In genomic region chr19:51326216-51327065, GRCh38 we compare ENCODE assay signal across 37 cellular contexts. TPM values are rescaled to one million over a fixed set of nuclear protein-coding genes. Genes with fewer than 3 reads are reported as not detected.
DNase-seq lines count a peak whose midpoint lies in the region; ATAC-seq, FAIRE-seq and TF ChIP-seq lines count a peak whose summit lies in the region.
"Had no signal": no experiment of that assay in that cellular context is flagged by ENCODE, and none has a peak within 500 bp of the region (broad histone marks: within the 10 kb centered on the region; RNA-seq: fewer than 3 reads in every experiment).

No MANE protein-coding gene starts in this region.

- H3K27me3 ChIP-seq in HepG2 (ENCODE audit: control insufficient read depth in 1 of 2, insufficient read depth in 2 of 2, low read length in 2 of 2) = peaks cover 8 to 41% of the 10 kb centered on the region in 2 experiments; a peak in 4 of 5 replicates
- H3K27me3 ChIP-seq in right lobe of liver = peaks cover 0 to 15% of the 10 kb centered on the region in 2 donors
- H3K27me3 ChIP-seq in bronchial epithelial cell (ENCODE audit: control insufficient read depth, insufficient read depth, low read length) = peaks cover 2% of the 10 kb centered on the region
- H3K27me3 ChIP-seq in iPS-20b (ENCODE audit: insufficient read depth, low read length) = peaks cover 20% of the 10 kb centered on the region
- H3K27me3 ChIP-seq in tibial nerve = peaks cover 0 to 76% of the 10 kb centered on the region in 2 donors

- BruUV-seq in HepG2 (replicated peaks; lab: Mats Ljungman, UMichigan) = no TSS peak

- TF ChIP-seq CTCF in HepG2 (CRISPR knock-in tag; IDR thresholded peaks at IDR 0.05) = no peak
- TF ChIP-seq CTCF in right lobe of liver (IDR thresholded peaks at IDR 0.05) = no peak
- no peak for TF ChIP-seq CTCF in bronchial epithelial cell (IDR thresholded peaks at IDR 0.05; ENCODE audit: insufficient read depth, low read length, severe bottlenecking)
- TF ChIP-seq CTCF in tibial nerve (IDR thresholded peaks at IDR 0.05) = no peak

- H3K27ac ChIP-seq in HepG2 (ENCODE audit: extremely low read length, insufficient read depth, low read length) = no peak overlapping the region
- no peak overlapping the region for H3K27ac ChIP-seq in right lobe of liver
- no peak overlapping the region for H3K27ac ChIP-seq in iPS-20b (ENCODE audit: low read length)
- H3K27ac ChIP-seq in tibial nerve = no peak overlapping the region
- H3K27ac ChIP-seq: esophagus squamous epithelium, heart left ventricle, HL-60, lower lobe of right lung, suprapubic skin had no signal

- no peaks in the 10 kb centered on the region for H3K36me3 Mint-ChIP-seq in activated naive CD4-positive, alpha-beta T cell treated with anti-CD3 and anti-CD28 coated beads for 36 hours (ENCODE audit: low read depth)

- H3K4me1 Mint-ChIP-seq in activated naive CD4-positive, alpha-beta T cell treated with anti-CD3 and anti-CD28 coated beads for 36 hours (ENCODE audit: low read depth) = peaks cover 5% of the 10 kb centered on the region

- H3K27ac Mint-ChIP-seq in activated naive CD4-positive, alpha-beta T cell treated with anti-CD3 and anti-CD28 coated beads for 36 hours = no peak overlapping the region

- TF ChIP-seq RAD21 in HepG2 (CRISPR knock-in tag; IDR thresholded peaks at IDR 0.05) = no peak

- H3K9ac ChIP-seq in HepG2 (ENCODE audit: insufficient read depth, low read depth, low read length) = no peak overlapping the region
- H3K9ac ChIP-seq in iPS-20b (ENCODE audit: low read depth, low read length) = no peak overlapping the region; the same call in 1 of the 2 replicates

- H3K79me2 ChIP-seq in HepG2 (ENCODE audit: insufficient read depth, low read length) = no peaks in the 10 kb centered on the region

- POLR2A ChIA-PET in HepG2 (lab: Yijun Ruan, JAX) = interaction anchor here (1.0 to 1.3 kb wide), 2 partner anchors 39 to 41 kb away, joined by 3 read pairs; partner anchors contain the start of gene ETFB

- DNase-seq in HepG2 (ENCODE audit: low spot score) (no peak), right lobe of liver (no peak), bronchial epithelial cell (ENCODE audit: low read depth) (no peak), pons (ENCODE audit: low spot score) (no peak), DMS 273 (lab: John Stamatoyannopoulos, UW; ENCODE audit: unreplicated experiment) (no peak), tibial nerve (ENCODE audit: low spot score in 2 of 2) (no peak)
- DNase-seq in activated naive CD4-positive, alpha-beta T cell treated with anti-CD3 and anti-CD28 coated beads for 36 hours = no peak
- DNase-seq: activated effector memory CD4-positive, alpha-beta T cell treated with anti-CD3 and anti-CD28 coated beads, Interleukin-2, amount 50 U/mL, for 16 hours; activated T-cell treated with anti-CD3 and anti-CD28 coated beads for 4 hours; AML-193; caudate nucleus; CD4-positive, alpha-beta memory T cell; cortex of kidney; EL; esophagus squamous epithelium; foreskin melanocyte; HCEC 1CT; heart left ventricle; lower lobe of right lung; midbrain; naive B cell; NCI-H1417 treated with DMSO at 0.1 percent for 48 hours; NCI-H2081; NCI-H2227 treated with DMSO at 0.1 percent for 48 hours; NCI-H526 treated with DMSO at 0.1 percent for 48 hours; NK-92 treated with Interleukin-12 subunit alpha and Interleukin-12 subunit beta, amount 100 ng/mL, for 24 hours; PC-3; stimulated activated naive CD4-positive, alpha-beta T cell treated with Interleukin-2 at 50 U/mL for 16 hours had no signal

- TF ChIP-seq EP300 in HepG2 (IDR thresholded peaks at IDR 0.05; ENCODE audit: low read depth in 2 of 2, low read length in 2 of 2) = no peak
- TF ChIP-seq EP300 in HepG2 (CRISPR knock-in tag; IDR thresholded peaks at IDR 0.05; ENCODE audit: borderline replicate concordance) = no peak
- no peak for TF ChIP-seq EP300 in tibial nerve (IDR thresholded peaks at IDR 0.05)

- peaks cover 1% of the 10 kb centered on the region for H3K9me3 Mint-ChIP-seq in activated naive CD4-positive, alpha-beta T cell treated with anti-CD3 and anti-CD28 coated beads for 36 hours

- no peak overlapping the region for H2AFZ ChIP-seq in HepG2 (ENCODE audit: low read length)

- 13% methylated on average over 6 of the region's 36 CpGs for WGBS in HepG2 (ENCODE audit: low lambda C conversion rate)
- 19% methylated on average over 19 of the region's 36 CpGs for WGBS in right lobe of liver (ENCODE audit: insufficient coverage, low coverage, low lambda C conversion rate, missing lambda C conversion rate)
- WGBS in tibial nerve, 2 donors = 20 to 33% methylated on average over 9 to 24 of the region's 36 CpGs

- ATAC-seq in HepG2 (no peak), right lobe of liver (no peak)
- ATAC-seq: Right ventricle myocardium inferior had no signal

- H3K4me3 ChIP-seq in HepG2 (replicated peaks in 1 of 3; ENCODE audit: insufficient read depth in 1 of 3, low read depth in 2 of 3, low read length in 3 of 3) (peak overlapping the region in 2 of 3 experiments; percentile 46 to 79; a peak in 3 of 6 replicates), right lobe of liver (no peak overlapping the region), bronchial epithelial cell (ENCODE audit: low read depth, low read length) (no peak overlapping the region), iPS-20b (ENCODE audit: low read length) (peak overlapping the region; percentile 62; the same call in 1 of the 2 replicates), tibial nerve (no peak overlapping the region)
- H3K4me3 ChIP-seq: lower lobe of right lung had no signal

- no peak overlapping the region for H3K4me3 Mint-ChIP-seq in activated naive CD4-positive, alpha-beta T cell treated with anti-CD3 and anti-CD28 coated beads for 36 hours

- no peaks in the 10 kb centered on the region for H3K9me3 ChIP-seq in HepG2 (ENCODE audit: low read length)
- H3K9me3 ChIP-seq in right lobe of liver = no peaks in the 10 kb centered on the region
- no peaks in the 10 kb centered on the region for H3K9me3 ChIP-seq in iPS-20b (ENCODE audit: insufficient read depth, low read depth, low read length)
- no peaks in the 10 kb centered on the region for H3K9me3 ChIP-seq in tibial nerve
- H3K9me3 ChIP-seq: esophagus squamous epithelium, lower lobe of right lung, suprapubic skin had no signal

- TF ChIP-seq POLR2A in HepG2 (IDR thresholded peaks at IDR 0.05; ENCODE audit: insufficient read depth in 1 of 2, low read depth in 2 of 2, low read length in 2 of 2) = no peak
- no peak for TF ChIP-seq POLR2A in right lobe of liver (IDR thresholded peaks at IDR 0.05)
- no peak for TF ChIP-seq POLR2A in tibial nerve (IDR thresholded peaks at IDR 0.05)

- CTCF ChIA-PET in HepG2 (lab: Yijun Ruan, JAX; ENCODE audit: low intra/inter-chr PET ratio, low total read pairs) = no interaction called here
- CTCF ChIA-PET in activated naive CD4-positive, alpha-beta T cell treated with anti-CD3 and anti-CD28 coated beads for 36 hours (lab: Charles Lee) = no interaction called here

- peaks cover 15% of the 10 kb centered on the region for H3K4me1 ChIP-seq in HepG2 (ENCODE audit: insufficient read depth, low read length)
- H3K4me1 ChIP-seq in right lobe of liver = peaks cover 0 to 7% (median 0%) of the 10 kb centered on the region in 4 donors
- H3K4me1 ChIP-seq in iPS-20b (ENCODE audit: insufficient read depth, low read length) = peaks cover 2% of the 10 kb centered on the region; the same call in 1 of the 2 replicates
- H3K4me1 ChIP-seq in tibial nerve = peaks cover 0 to 16% (median 6%) of the 10 kb centered on the region in 4 donors

- peaks cover 52% of the 10 kb centered on the region for H3K27me3 Mint-ChIP-seq in activated naive CD4-positive, alpha-beta T cell treated with anti-CD3 and anti-CD28 coated beads for 36 hours (ENCODE audit: low read depth)

- intact Hi-C loops in HepG2 (cut with micrococcal nuclease; ENCODE audit: unreplicated experiment) (no loop called here), right lobe of liver (cut with DNase I) (loop anchor here in 1 of 2 donors (10.0 kb wide), 1 partner anchor 88 kb away; the partner anchor contains the start of gene SIGLEC10)
- intact Hi-C loops in activated naive CD4-positive, alpha-beta T cell treated with anti-CD3 and anti-CD28 coated beads for 36 hours (cut with micrococcal nuclease) = loop anchor here (2.0 kb wide), 1 partner anchor 168 kb away; no protein-coding TSS in a partner anchor

- in situ Hi-C loops in HepG2 (cut with HindIII; ENCODE audit: extremely low pct_ligation_motif_present, low pct_unique_long_range_greater_than_20kb) = no loop called here

- peak overlapping the region; percentile 74 for H3K4me2 ChIP-seq in HepG2 (ENCODE audit: low read depth, low read length)

- H3K36me3 ChIP-seq in HepG2 (replicated peaks in 1 of 2; ENCODE audit: control insufficient read depth in 1 of 2, insufficient read depth in 2 of 2, low read length in 2 of 2) (peaks cover 2 to 9% of the 10 kb centered on the region in 2 experiments; a peak in 2 of 5 replicates), right lobe of liver (no peaks in the 10 kb centered on the region), bronchial epithelial cell (ENCODE audit: control insufficient read depth, insufficient read depth, low read length) (no peaks in the 10 kb centered on the region), iPS-20b (ENCODE audit: insufficient read depth, low read depth, low read length) (peaks cover 6% of the 10 kb centered on the region), tibial nerve (peaks cover 0 to 14% (median 0%) of the 10 kb centered on the region in 3 donors)
- H3K36me3 ChIP-seq: heart left ventricle, lower lobe of right lung, suprapubic skin had no signal

- no peaks in the 10 kb centered on the region for H4K20me1 ChIP-seq in HepG2 (ENCODE audit: insufficient read depth, low read length)

- no peak for FAIRE-seq in HepG2 (lab: Jason Lieb, UNC)
- peak; percentile 40 for FAIRE-seq in bronchial epithelial cell (lab: Jason Lieb, UNC)

RNA-seq across cellular contexts. Expression of gene IGLON5, which starts 15.0 kb away (rescaled TPM):
- total RNA-seq in HepG2 (2016; rRNA removed; fragmentation: Illumina TruSeq; extraction: Trizol) (0.04 TPM in 1 of 2 replicates, not detected in the other), right lobe of liver (under 1 TPM; 0.27 to 0.80 (median 0.49) TPM), bronchial epithelial cell (not detected in 2 replicates), tibial nerve (under 1 TPM in 1 of 4 donors, not detected in 3; 0.30 TPM)
- not detected in 2 replicates for total RNA-seq in HepG2 (2016; cell fraction: cytosol; rRNA removed; fragmentation: Illumina TruSeq; extraction: Trizol; ENCODE audit: low read depth)
- total RNA-seq in HepG2 (2016; cell fraction: insoluble cytoplasmic fraction; rRNA removed; fragmentation: Illumina TruSeq; extraction: Trizol) = not detected in 2 replicates
- not detected in 2 replicates for total RNA-seq in HepG2 (2016; cell fraction: membrane; rRNA removed; fragmentation: Illumina TruSeq; extraction: Trizol)
- total RNA-seq in HepG2 (2016; cell fraction: nucleus; rRNA removed; fragmentation: Illumina TruSeq; extraction: Trizol) = not detected in 2 replicates
- 5.7 and 6.2 TPM in 2 replicates for polyA plus RNA-seq in HepG2 (2011; rRNA removed)
- 6.3 and 7.1 TPM in 2 replicates for polyA plus RNA-seq in HepG2 (2011; cell fraction: cytosol; rRNA removed)
- 5.8 and 6.8 TPM in 2 replicates for polyA plus RNA-seq in HepG2 (2011; cell fraction: nucleus; rRNA removed)
- polyA plus RNA-seq in HepG2 (2012) = 2.9 and 6.1 TPM in 2 replicates
- not detected in 2 replicates for polyA plus RNA-seq in HepG2 (2016; cell fraction: cytosol; fragmentation: Illumina TruSeq; extraction: Trizol; ENCODE audit: low read depth)
- polyA plus RNA-seq in HepG2 (2016; cell fraction: insoluble cytoplasmic fraction; fragmentation: Illumina TruSeq; extraction: Trizol; ENCODE audit: low read depth) = not detected in 2 replicates
- polyA plus RNA-seq in HepG2 (2016; cell fraction: membrane; fragmentation: Illumina TruSeq; extraction: Trizol; ENCODE audit: low read depth) = not detected in 2 replicates
- not detected in 2 replicates for polyA plus RNA-seq in HepG2 (2016; cell fraction: nucleus; fragmentation: Illumina TruSeq; extraction: Trizol; ENCODE audit: insufficient read depth, low read depth)
- 2.6 TPM in 1 of 2 replicates, not detected in the other for polyA minus RNA-seq in HepG2 (2011; rRNA and poly(A)+ RNA removed; ENCODE audit: low replicate concordance)
- 0.40 and 0.62 TPM in 2 replicates for polyA minus RNA-seq in HepG2 (2011; cell fraction: cytosol; rRNA and poly(A)+ RNA removed)
- 0.37 and 0.39 TPM in 2 replicates for polyA minus RNA-seq in HepG2 (2011; cell fraction: nucleus; rRNA and poly(A)+ RNA removed)
- total RNA-seq in activated naive CD4-positive, alpha-beta T cell treated with anti-CD3 and anti-CD28 coated beads for 36 hours = not detected
- total RNA-seq: CD4-positive, alpha-beta memory T cell; esophagus squamous epithelium; lower lobe of right lung; PC-3; pulmonary artery endothelial cell; Right ventricle myocardium inferior; skeletal muscle tissue; T-helper 2 cell treated with Interferon-gamma antibody and Interleukin-4, amounts not matched to agents 100 ng/mL and 5 ng/mL, for 36 hours had no signal
- polyA plus RNA-seq: CD4-positive, alpha-beta memory T cell had no signal

RNA-seq across cellular contexts. Expression of gene VSIG10L, which starts 15.5 kb away (rescaled TPM):
- total RNA-seq in HepG2 (2016; rRNA removed; fragmentation: Illumina TruSeq; extraction: Trizol) (1.8 and 2.7 TPM in 2 replicates), right lobe of liver (1 to 10 TPM; 1.3 to 4.5 (median 2.8) TPM), bronchial epithelial cell (0.53 and 2.8 TPM in 2 replicates), tibial nerve (1 to 10 TPM in 3 of 4 donors, under 1 TPM in 1; 0.44 to 3.7 (median 2.1) TPM)
- total RNA-seq in HepG2 (2016; cell fraction: cytosol; rRNA removed; fragmentation: Illumina TruSeq; extraction: Trizol; ENCODE audit: low read depth) = 0.62 and 1.0 TPM in 2 replicates
- total RNA-seq in HepG2 (2016; cell fraction: insoluble cytoplasmic fraction; rRNA removed; fragmentation: Illumina TruSeq; extraction: Trizol) = 1.4 and 2.7 TPM in 2 replicates
- total RNA-seq in HepG2 (2016; cell fraction: membrane; rRNA removed; fragmentation: Illumina TruSeq; extraction: Trizol) = 1.7 and 1.8 TPM in 2 replicates
- total RNA-seq in HepG2 (2016; cell fraction: nucleus; rRNA removed; fragmentation: Illumina TruSeq; extraction: Trizol) = 3.5 and 4.0 TPM in 2 replicates
- 8.0 and 8.5 TPM in 2 replicates for polyA plus RNA-seq in HepG2 (2011; rRNA removed)
- polyA plus RNA-seq in HepG2 (2011; cell fraction: cytosol; rRNA removed) = 3.0 and 3.1 TPM in 2 replicates
- 31.6 and 35.6 TPM in 2 replicates for polyA plus RNA-seq in HepG2 (2011; cell fraction: nucleus; rRNA removed)
- 6.0 and 7.0 TPM in 2 replicates for polyA plus RNA-seq in HepG2 (2012)
- polyA plus RNA-seq in HepG2 (2016; cell fraction: cytosol; fragmentation: Illumina TruSeq; extraction: Trizol; ENCODE audit: low read depth) = 1.5 and 1.7 TPM in 2 replicates
- 3.4 and 4.1 TPM in 2 replicates for polyA plus RNA-seq in HepG2 (2016; cell fraction: insoluble cytoplasmic fraction; fragmentation: Illumina TruSeq; extraction: Trizol; ENCODE audit: low read depth)
- 3.5 and 3.7 TPM in 2 replicates for polyA plus RNA-seq in HepG2 (2016; cell fraction: membrane; fragmentation: Illumina TruSeq; extraction: Trizol; ENCODE audit: low read depth)
- 13.3 and 13.8 TPM in 2 replicates for polyA plus RNA-seq in HepG2 (2016; cell fraction: nucleus; fragmentation: Illumina TruSeq; extraction: Trizol; ENCODE audit: insufficient read depth, low read depth)
- polyA minus RNA-seq in HepG2 (2011; rRNA and poly(A)+ RNA removed; ENCODE audit: low replicate concordance) = 0.75 and 3.1 TPM in 2 replicates
- 1.5 and 1.7 TPM in 2 replicates for polyA minus RNA-seq in HepG2 (2011; cell fraction: cytosol; rRNA and poly(A)+ RNA removed)
- polyA minus RNA-seq in HepG2 (2011; cell fraction: nucleus; rRNA and poly(A)+ RNA removed) = 7.2 and 9.5 TPM in 2 replicates
- 1 to 10 TPM; 1.4 to 1.5 TPM for total RNA-seq in activated naive CD4-positive, alpha-beta T cell treated with anti-CD3 and anti-CD28 coated beads for 36 hours

RNA-seq across cellular contexts. Expression of gene ETFB, which starts 39.7 kb away (rescaled TPM):
- total RNA-seq in HepG2 (2016; rRNA removed; fragmentation: Illumina TruSeq; extraction: Trizol) (678 and 853 TPM in 2 replicates), right lobe of liver (100 to 1,000 TPM; 210 to 439 (median 345) TPM), bronchial epithelial cell (70.6 and 79.8 TPM in 2 replicates), tibial nerve (100 to 1,000 TPM in 3 of 4 donors, 10 to 100 TPM in 1; 73.2 to 118 (median 101) TPM)
- 187 and 190 TPM in 2 replicates for total RNA-seq in HepG2 (2016; cell fraction: cytosol; rRNA removed; fragmentation: Illumina TruSeq; extraction: Trizol; ENCODE audit: low read depth)
- total RNA-seq in HepG2 (2016; cell fraction: insoluble cytoplasmic fraction; rRNA removed; fragmentation: Illumina TruSeq; extraction: Trizol) = 701 and 868 TPM in 2 replicates
- 206 and 231 TPM in 2 replicates for total RNA-seq in HepG2 (2016; cell fraction: membrane; rRNA removed; fragmentation: Illumina TruSeq; extraction: Trizol)
- total RNA-seq in HepG2 (2016; cell fraction: nucleus; rRNA removed; fragmentation: Illumina TruSeq; extraction: Trizol) = 228 and 251 TPM in 2 replicates
- 1,171 and 1,314 TPM in 2 replicates for polyA plus RNA-seq in HepG2 (2011; rRNA removed)
- 1,380 and 2,015 TPM in 2 replicates for polyA plus RNA-seq in HepG2 (2011; cell fraction: cytosol; rRNA removed)
- polyA plus RNA-seq in HepG2 (2011; cell fraction: nucleus; rRNA removed) = 550 and 597 TPM in 2 replicates
- 654 and 683 TPM in 2 replicates for polyA plus RNA-seq in HepG2 (2012)
- polyA plus RNA-seq in HepG2 (2016; cell fraction: cytosol; fragmentation: Illumina TruSeq; extraction: Trizol; ENCODE audit: low read depth) = 206 and 220 TPM in 2 replicates
- polyA plus RNA-seq in HepG2 (2016; cell fraction: insoluble cytoplasmic fraction; fragmentation: Illumina TruSeq; extraction: Trizol; ENCODE audit: low read depth) = 802 and 838 TPM in 2 replicates
- 172 and 183 TPM in 2 replicates for polyA plus RNA-seq in HepG2 (2016; cell fraction: membrane; fragmentation: Illumina TruSeq; extraction: Trizol; ENCODE audit: low read depth)
- polyA plus RNA-seq in HepG2 (2016; cell fraction: nucleus; fragmentation: Illumina TruSeq; extraction: Trizol; ENCODE audit: insufficient read depth, low read depth) = 373 and 382 TPM in 2 replicates
- polyA minus RNA-seq in HepG2 (2011; rRNA and poly(A)+ RNA removed; ENCODE audit: low replicate concordance) = 108 and 610 TPM in 2 replicates
- 250 and 276 TPM in 2 replicates for polyA minus RNA-seq in HepG2 (2011; cell fraction: cytosol; rRNA and poly(A)+ RNA removed)
- 141 and 147 TPM in 2 replicates for polyA minus RNA-seq in HepG2 (2011; cell fraction: nucleus; rRNA and poly(A)+ RNA removed)
- total RNA-seq in activated naive CD4-positive, alpha-beta T cell treated with anti-CD3 and anti-CD28 coated beads for 36 hours = 100 to 1,000 TPM; 118 to 128 TPM

RNA-seq across cellular contexts. Expression of gene CLDND2, which starts 42.4 kb away (rescaled TPM):
- total RNA-seq in HepG2 (2016; rRNA removed; fragmentation: Illumina TruSeq; extraction: Trizol) = 1.1 and 1.8 TPM in 2 replicates
- 2.7 and 4.1 TPM in 2 replicates for total RNA-seq in HepG2 (2016; cell fraction: cytosol; rRNA removed; fragmentation: Illumina TruSeq; extraction: Trizol; ENCODE audit: low read depth)
- total RNA-seq in HepG2 (2016; cell fraction: insoluble cytoplasmic fraction; rRNA removed; fragmentation: Illumina TruSeq; extraction: Trizol) = 2.4 TPM in 1 of 2 replicates, not detected in the other
- 2.3 TPM in 2 replicates for total RNA-seq in HepG2 (2016; cell fraction: membrane; rRNA removed; fragmentation: Illumina TruSeq; extraction: Trizol)
- 2.7 and 6.2 TPM in 2 replicates for total RNA-seq in HepG2 (2016; cell fraction: nucleus; rRNA removed; fragmentation: Illumina TruSeq; extraction: Trizol)
- polyA plus RNA-seq in HepG2 (2011; rRNA removed) = 0.84 and 1.6 TPM in 2 replicates
- polyA plus RNA-seq in HepG2 (2011; cell fraction: cytosol; rRNA removed) = not detected in 2 replicates
- polyA plus RNA-seq in HepG2 (2011; cell fraction: nucleus; rRNA removed) = 1.3 and 2.4 TPM in 2 replicates
- polyA plus RNA-seq in HepG2 (2012) = 3.7 and 5.0 TPM in 2 replicates
- 3.6 and 5.6 TPM in 2 replicates for polyA plus RNA-seq in HepG2 (2016; cell fraction: cytosol; fragmentation: Illumina TruSeq; extraction: Trizol; ENCODE audit: low read depth)
- 1.3 and 2.6 TPM in 2 replicates for polyA plus RNA-seq in HepG2 (2016; cell fraction: insoluble cytoplasmic fraction; fragmentation: Illumina TruSeq; extraction: Trizol; ENCODE audit: low read depth)
- polyA plus RNA-seq in HepG2 (2016; cell fraction: membrane; fragmentation: Illumina TruSeq; extraction: Trizol; ENCODE audit: low read depth) = 2.3 and 2.8 TPM in 2 replicates
- 5.7 and 13.4 TPM in 2 replicates for polyA plus RNA-seq in HepG2 (2016; cell fraction: nucleus; fragmentation: Illumina TruSeq; extraction: Trizol; ENCODE audit: insufficient read depth, low read depth)
- polyA minus RNA-seq in HepG2 (2011; rRNA and poly(A)+ RNA removed; ENCODE audit: low replicate concordance) = 1.4 TPM in 1 of 2 replicates, not detected in the other
- not detected in 2 replicates for polyA minus RNA-seq in HepG2 (2011; cell fraction: cytosol; rRNA and poly(A)+ RNA removed)
- polyA minus RNA-seq in HepG2 (2011; cell fraction: nucleus; rRNA and poly(A)+ RNA removed) = 3.0 and 4.2 TPM in 2 replicates
- total RNA-seq in right lobe of liver = 1 to 10 TPM in 1 of 6 experiments, under 1 TPM in 1, not detected in 4; 1.00 to 1.2 TPM
- total RNA-seq in bronchial epithelial cell = not detected in 2 replicates
- total RNA-seq in activated naive CD4-positive, alpha-beta T cell treated with anti-CD3 and anti-CD28 coated beads for 36 hours = under 1 TPM; 0.72 TPM
- not detected for total RNA-seq in tibial nerve
- total RNA-seq: A673, esophagus squamous epithelium, pulmonary artery endothelial cell, skeletal muscle tissue, suprapubic skin, urinary bladder had no signal
- polyA plus RNA-seq: CD4-positive, alpha-beta memory T cell; heart left ventricle had no signal

RNA-seq across cellular contexts. Expression of gene NKG7, which starts 46.0 kb away (rescaled TPM):
- not detected in 2 replicates for total RNA-seq in HepG2 (2016; rRNA removed; fragmentation: Illumina TruSeq; extraction: Trizol)
- total RNA-seq in HepG2 (2016; cell fraction: cytosol; rRNA removed; fragmentation: Illumina TruSeq; extraction: Trizol; ENCODE audit: low read depth) = not detected in 2 replicates
- not detected in 2 replicates for total RNA-seq in HepG2 (2016; cell fraction: insoluble cytoplasmic fraction; rRNA removed; fragmentation: Illumina TruSeq; extraction: Trizol)
- total RNA-seq in HepG2 (2016; cell fraction: membrane; rRNA removed; fragmentation: Illumina TruSeq; extraction: Trizol) = not detected in 2 replicates
- total RNA-seq in HepG2 (2016; cell fraction: nucleus; rRNA removed; fragmentation: Illumina TruSeq; extraction: Trizol) = not detected in 2 replicates
- 0.21 and 0.40 TPM in 2 replicates for polyA plus RNA-seq in HepG2 (2011; rRNA removed)
- 0.16 TPM in 1 of 2 replicates, not detected in the other for polyA plus RNA-seq in HepG2 (2011; cell fraction: cytosol; rRNA removed)
- not detected in 2 replicates for polyA plus RNA-seq in HepG2 (2011; cell fraction: nucleus; rRNA removed)
- polyA plus RNA-seq in HepG2 (2012) = 0.25 and 0.42 TPM in 2 replicates
- polyA plus RNA-seq in HepG2 (2016; cell fraction: cytosol; fragmentation: Illumina TruSeq; extraction: Trizol; ENCODE audit: low read depth) = not detected in 2 replicates
- polyA plus RNA-seq in HepG2 (2016; cell fraction: insoluble cytoplasmic fraction; fragmentation: Illumina TruSeq; extraction: Trizol; ENCODE audit: low read depth) = not detected in 2 replicates
- polyA plus RNA-seq in HepG2 (2016; cell fraction: membrane; fragmentation: Illumina TruSeq; extraction: Trizol; ENCODE audit: low read depth) = not detected in 2 replicates
- not detected in 2 replicates for polyA plus RNA-seq in HepG2 (2016; cell fraction: nucleus; fragmentation: Illumina TruSeq; extraction: Trizol; ENCODE audit: insufficient read depth, low read depth)
- polyA minus RNA-seq in HepG2 (2011; rRNA and poly(A)+ RNA removed; ENCODE audit: low replicate concordance) = not detected in 2 replicates
- not detected in 2 replicates for polyA minus RNA-seq in HepG2 (2011; cell fraction: cytosol; rRNA and poly(A)+ RNA removed)
- not detected in 2 replicates for polyA minus RNA-seq in HepG2 (2011; cell fraction: nucleus; rRNA and poly(A)+ RNA removed)
- total RNA-seq in right lobe of liver = 1 to 10 TPM; 1.7 to 7.7 (median 4.1) TPM
- total RNA-seq in bronchial epithelial cell = not detected in 2 replicates
- total RNA-seq in activated naive CD4-positive, alpha-beta T cell treated with anti-CD3 and anti-CD28 coated beads for 36 hours = 10 to 100 TPM; 16.3 to 17.5 TPM
- total RNA-seq in tibial nerve = 1 to 10 TPM in 2 of 4 donors, not detected in 2; 3.6 to 3.9 TPM
- total RNA-seq: A673, PC-3, pulmonary artery endothelial cell, skeletal muscle tissue, suprapubic skin had no signal

Comparison
In these comparisons a context has a peak if more than half of its experiments do, and no peak if none do; other contexts are left out.
1. H3K4me3 ChIP-seq: peak in HepG2 (2 of 3) and iPS-20b (single experiment); none in right lobe of liver (0 of 3), bronchial epithelial cell (single experiment) and tibial nerve (0 of 4).